In genomic region chr6:125789576-125790402, GRCh38 we compare ENCODE assay signal across 8 cellular contexts. TPM values are rescaled to one million over a fixed set of nuclear protein-coding genes. Genes with fewer than 3 reads are reported as not detected.
DNase-seq lines count a peak whose midpoint lies in the region; ATAC-seq, FAIRE-seq and TF ChIP-seq lines count a peak whose summit lies in the region.

No MANE protein-coding gene starts in this region.

- peak overlapping the region; percentile 85 to 91 for H3K4me3 Mint-ChIP-seq in stimulated activated naive B cell treated with anti-CD40 and anti-IgM and Interleukin-4, amounts not matched to agents 10 μg/mL and 1 μg/mL and 100 μg/mL, for 72 hours

- intact Hi-C loops in dorsolateral prefrontal cortex (cut with DNase I), result loop anchor here (1.0 to 5.0 kb wide), 5 partner anchors 8 to 167 kb away; partner anchors contain the start of gene HINT3 (in 2 of the 2)

- no peaks in the 10 kb centered on the region for H3K27me3 ChIP-seq in dorsolateral prefrontal cortex
- H3K27me3 ChIP-seq in lung (ENCODE audit: control insufficient read depth, insufficient read depth), result no peaks in the 10 kb centered on the region

- peak overlapping the region; percentile 93 for H3K27ac Mint-ChIP-seq in stimulated activated naive B cell treated with anti-CD40 and anti-IgM and Interleukin-4, amounts not matched to agents 10 μg/mL and 1 μg/mL and 100 μg/mL, for 72 hours

- peaks cover 27 to 43% of the 10 kb centered on the region in 2 donors for H3K4me1 Mint-ChIP-seq in stimulated activated naive B cell treated with anti-CD40 and anti-IgM and Interleukin-4, amounts not matched to agents 10 μg/mL and 1 μg/mL and 100 μg/mL, for 72 hours

- no peak for TF ChIP-seq POLR2A in A549 (IDR thresholded peaks at IDR 0.05; ENCODE audit: low read length)

- TF ChIP-seq CTCF in A549 (IDR thresholded peaks at IDR 0.05), result no peak
- peak in 1 of 56 donors; percentile 7 for TF ChIP-seq CTCF in dorsolateral prefrontal cortex (IDR thresholded peaks at IDR 0.05 in 54 of 56, conservative IDR thresholded peaks at IDR 0.05 in 2 of 56; ENCODE audit: low read depth in 1 of 56, partially characterized antibody in 56 of 56)
- TF ChIP-seq CTCF in lung (IDR thresholded peaks at IDR 0.05; ENCODE audit: control extremely low read depth, extremely low read depth), result no peak

- TF ChIP-seq EP300 in A549 (IDR thresholded peaks at IDR 0.05), result no peak

- H3K27ac ChIP-seq in A549 (peak overlapping the region; percentile 91 to 97), dorsolateral prefrontal cortex (peak overlapping the region; percentile 93 to 100 (median 99)), lung (ENCODE audit: low read depth in 1 of 2, low read length in 1 of 2) (peak overlapping the region; percentile 91 to 97)

- no peaks in the 10 kb centered on the region for H3K9me3 Mint-ChIP-seq in stimulated activated naive B cell treated with anti-CD40 and anti-IgM and Interleukin-4, amounts not matched to agents 10 μg/mL and 1 μg/mL and 100 μg/mL, for 72 hours

- H3K36me3 Mint-ChIP-seq in stimulated activated naive B cell treated with anti-CD40 and anti-IgM and Interleukin-4, amounts not matched to agents 10 μg/mL and 1 μg/mL and 100 μg/mL, for 72 hours, result peaks cover 0 to 3% of the 10 kb centered on the region in 2 donors

- H3K4me1 ChIP-seq in A549 (peaks cover 46% of the 10 kb centered on the region), lung (ENCODE audit: control insufficient read depth in 2 of 2, insufficient read depth in 2 of 2, low read length in 2 of 2) (peaks cover 2 to 3% of the 10 kb centered on the region in 2 donors)

- FAIRE-seq in A549 (lab: Jason Lieb, UNC) (no peak), GM18507 (lab: Jason Lieb, UNC) (peak; percentile 62)

- no peaks in the 10 kb centered on the region for H3K9me3 ChIP-seq in A549
- H3K9me3 ChIP-seq in lung (ENCODE audit: control insufficient read depth in 2 of 2, insufficient read depth in 1 of 2, low read length in 1 of 2), result no peaks in the 10 kb centered on the region

- POLR2A ChIA-PET in A549 (lab: Yijun Ruan, JAX), result interaction anchor here (0.9 to 3.6 kb wide), 10 partner anchors 9 to 489 kb away, joined by 3 to 47 read pairs (median 8); partner anchors contain the start of genes HDDC2, HINT3 and TRMT11

- 5% methylated on average over 17 of the region's 21 CpGs for WGBS in A549 (ENCODE audit: missing lambda C conversion rate)
- 14 to 16% methylated on average over 21 of the region's 21 CpGs for WGBS in lung, 2 donors

- DNase-seq in A549 (ENCODE audit: low read depth in 1 of 2, low spot score in 1 of 2) (peak in 1 of 2 experiments; percentile 62), GM18507 (ENCODE audit: extremely low spot score, insufficient read length, low read depth) (no peak), NCI-H2196 (lab: John Stamatoyannopoulos, UW; ENCODE audit: unreplicated experiment) (peak; percentile 74), dorsolateral prefrontal cortex (peak; percentile 24 to 72 (median 65)), lung (ENCODE audit: low spot score) (peak; percentile 44)
- DNase-seq in activated CD4-positive, alpha-beta T cell treated with anti-CD3 and anti-CD28 coated beads for 48 hours, result peak; percentile 60
- DNase-seq in stimulated activated naive B cell treated with anti-CD40 and anti-IgM and Interleukin-4, amounts not matched to agents 10 μg/mL and 1 μg/mL and 100 μg/mL, for 72 hours, result no peak

- CTCF ChIA-PET in A549 (lab: Yijun Ruan, JAX), result interaction anchor here (0.6 to 3.4 kb wide), 16 partner anchors 8 to 1143 kb away, joined by 3 to 24 read pairs (median 8); partner anchors contain the start of genes HINT3 and TRMT11

- H3K36me3 ChIP-seq in lung (ENCODE audit: control insufficient read depth in 2 of 2, insufficient read depth in 2 of 2, low read length in 2 of 2), result no peaks in the 10 kb centered on the region

- no peak for TF ChIP-seq RAD21 in A549 (conservative IDR thresholded peaks at IDR 0.05 in 1 of 2, IDR thresholded peaks at IDR 0.05 in 1 of 2)

- H3K4me3 ChIP-seq in A549, result peak overlapping the region; percentile 81
- peak overlapping the region; percentile 58 to 100 (median 95) for H3K4me3 ChIP-seq in dorsolateral prefrontal cortex
- peak overlapping the region; percentile 66 for H3K4me3 ChIP-seq in lung

- H3K27me3 Mint-ChIP-seq in stimulated activated naive B cell treated with anti-CD40 and anti-IgM and Interleukin-4, amounts not matched to agents 10 μg/mL and 1 μg/mL and 100 μg/mL, for 72 hours, result no peaks in the 10 kb centered on the region

- H3K4me2 ChIP-seq in A549, result peak overlapping the region; percentile 81

- ATAC-seq in A549 (peak; percentile 58 to 63), HG03066 (IDR thresholded peaks at IDR 0.05; ENCODE audit: low read depth, unreplicated experiment) (peak; percentile 26), lung (ENCODE audit: insufficient read depth, low FRiP score) (no peak)
- ATAC-seq in stimulated activated naive B cell treated with anti-CD40 and anti-IgM and Interleukin-4, amounts not matched to agents 10 μg/mL and 1 μg/mL and 100 μg/mL, for 72 hours (replicated peaks), result peak; percentile 26 to 33

TF ChIP-seq in A549, 52 proteins besides CTCF, POLR2A, EP300 and RAD21:
- no peak for TF ChIP-seq HMGXB4 (CRISPR knock-in tag; IDR thresholded peaks at IDR 0.05; ENCODE audit: borderline replicate concordance)
- TF ChIP-seq GATA3 (IDR thresholded peaks at IDR 0.05; ENCODE audit: borderline replicate concordance), result 0 out of 2 replicates have a peak, but pooled peaks have one; percentile 7
- TF ChIP-seq PBX3 (IDR thresholded peaks at IDR 0.05), result no peak
- no peak for TF ChIP-seq RFX5 (IDR thresholded peaks at IDR 0.05)
- TF ChIP-seq ZSCAN20 (CRISPR knock-in tag; IDR thresholded peaks at IDR 0.05), result no peak
- no peak for TF ChIP-seq RARB (CRISPR knock-in tag; IDR thresholded peaks at IDR 0.05)
- TF ChIP-seq POLR2AphosphoS2 (conservative IDR thresholded peaks at IDR 0.05; ENCODE audit: low read length), result no peak
- TF ChIP-seq KDM5A (IDR thresholded peaks at IDR 0.05), result no peak
- TF ChIP-seq MAX (IDR thresholded peaks at IDR 0.05), result peak; percentile 28; the same call in 1 of the 2 replicates
TF ChIP-seq in A549: peak in this region for 2.

RNA-seq across cellular contexts. Expression of gene NCOA7, which starts 1.0 kb away (rescaled TPM):
- polyA plus RNA-seq in A549 (2011; rRNA removed) (154 and 195 TPM in 2 replicates), A549 (2017; fragmentation: RNase III; extraction: RNeasy Plus Mini Kit Qiagen cat#74134 plus additional on column Dnase treatment) (60.3 to 74.1 TPM (median 66.4 TPM) in 3 replicates), lung (10 to 100 TPM; 28.9 to 81.4 TPM)
- 70.9 and 72.3 TPM in 2 replicates for polyA plus RNA-seq in A549 (2012; cell fraction: cytosol; rRNA removed)
- polyA plus RNA-seq in A549 (2012; cell fraction: nucleus; rRNA removed), result 50.6 and 56.7 TPM in 2 replicates
- polyA minus RNA-seq in A549 (2011; rRNA and poly(A)+ RNA removed), result 278 and 281 TPM in 2 replicates
- total RNA-seq in dorsolateral prefrontal cortex (100 to 1,000 TPM in 118 of 120 experiments, 10 to 100 TPM in 2; 63.5 to 252 (median 193) TPM), lung (10 to 100 TPM; 46.6 to 67.8 TPM)

RNA-seq across cellular contexts. Expression of gene HEY2, which starts 40.4 kb away (rescaled TPM):
- polyA plus RNA-seq in A549 (2011; rRNA removed) (0.09 TPM in 1 of 2 replicates, not detected in the other), A549 (2017; fragmentation: RNase III; extraction: RNeasy Plus Mini Kit Qiagen cat#74134 plus additional on column Dnase treatment) (0.04 TPM in 1 of 3 replicates, not detected in the others), lung (1 to 10 TPM; 1.2 to 1.9 TPM)
- polyA plus RNA-seq in A549 (2012; cell fraction: cytosol; rRNA removed), result 0.13 and 0.15 TPM in 2 replicates
- polyA plus RNA-seq in A549 (2012; cell fraction: nucleus; rRNA removed), result 0.16 and 0.17 TPM in 2 replicates
- not detected in 2 replicates for polyA minus RNA-seq in A549 (2011; rRNA and poly(A)+ RNA removed)
- total RNA-seq in dorsolateral prefrontal cortex (10 to 100 TPM in 16 of 120 experiments, 1 to 10 TPM in 104; 3.3 to 16.5 (median 7.2) TPM), lung (1 to 10 TPM; 1.0 to 5.2 TPM)

Comparison
In these comparisons a context has a peak if more than half of its experiments do, and no peak if none do; other contexts are left out.
1. DNase-seq: peak in NCI-H2196 (single experiment), activated CD4-positive, alpha-beta T cell treated with anti-CD3 and anti-CD28 coated beads for 48 hours (single experiment), dorsolateral prefrontal cortex (10 of 10) and lung (single experiment); none in GM18507 (single experiment) and stimulated activated naive B cell treated with anti-CD40 and anti-IgM and Interleukin-4, amounts not matched to agents 10 μg/mL and 1 μg/mL and 100 μg/mL, for 72 hours (single experiment).
2. Peak in every context shown above with its lines, with median percentiles within 50 percentile points of each other: H3K27ac ChIP-seq and H3K4me3 ChIP-seq.